9 cellular contexts compared by ENCODE assay signal in the genomic region with DNA sequence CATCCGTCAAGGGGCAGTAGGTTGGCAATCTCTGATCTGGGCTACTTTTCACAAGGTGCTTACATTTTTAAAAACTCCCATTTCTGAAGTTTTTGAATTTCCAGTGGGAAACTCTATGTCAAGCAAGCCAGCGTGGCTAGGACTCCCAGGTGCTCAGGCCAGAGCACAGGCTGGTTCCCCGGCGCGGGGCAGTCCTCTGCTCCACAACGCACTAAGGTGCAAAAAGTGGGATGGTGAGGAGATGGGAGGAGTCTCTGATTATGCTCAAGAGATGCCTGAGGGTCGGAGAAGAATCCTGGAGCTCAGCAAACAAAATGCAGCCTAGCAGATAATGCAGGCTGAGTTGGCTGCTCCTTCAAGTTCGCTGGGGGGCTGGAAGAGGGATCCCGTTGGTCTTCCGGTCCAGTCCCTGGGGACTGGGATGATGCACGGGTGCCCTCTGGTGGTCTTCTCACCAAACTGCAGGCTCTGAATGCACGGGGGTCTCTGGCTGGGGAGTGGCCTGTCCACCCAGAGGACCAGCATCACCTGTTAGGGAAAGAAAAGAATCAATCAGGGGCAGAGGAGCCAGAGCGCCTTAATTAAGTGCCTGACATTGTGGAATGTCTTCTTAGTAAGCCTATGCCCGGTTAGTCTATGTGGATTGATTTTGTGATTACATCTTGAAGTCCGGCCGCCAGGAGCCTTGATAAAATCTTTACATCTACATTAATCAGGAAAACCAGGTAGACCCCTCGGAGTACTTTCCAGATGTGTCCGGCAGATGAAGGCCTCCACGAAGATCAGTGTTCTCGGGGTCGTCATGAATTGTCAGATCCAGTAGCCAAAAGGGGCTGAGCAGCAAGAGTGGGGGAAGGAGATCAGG.
DNase-seq lines count a peak whose midpoint lies in the region; ATAC-seq and TF ChIP-seq lines count a peak whose summit lies in the region.
"Had no signal": no experiment of that assay in that cellular context is flagged by ENCODE, and none has a peak within 500 bp of the region (broad histone marks: within the 10 kb centered on the region; RNA-seq: fewer than 3 reads in every experiment).

No MANE protein-coding gene starts in this region.

- POLR2A ChIA-PET in activated CD4-positive, alpha-beta memory T cell treated with anti-CD3 and anti-CD28 coated beads for 36 hours (lab: Charles Lee): no interaction called here

- H3K4me1 Mint-ChIP-seq in activated CD4-positive, alpha-beta memory T cell treated with anti-CD3 and anti-CD28 coated beads for 36 hours (ENCODE audit: low read depth): no peaks in the 10 kb centered on the region
- H3K4me1 Mint-ChIP-seq in nephron progenitor cell: peaks cover 25% of the 10 kb centered on the region

- TF ChIP-seq POLR2A in vagina (IDR thresholded peaks at IDR 0.05): no peak

- H3K9me3 Mint-ChIP-seq in activated CD4-positive, alpha-beta memory T cell treated with anti-CD3 and anti-CD28 coated beads for 36 hours: no peaks in the 10 kb centered on the region
- H3K9me3 Mint-ChIP-seq in nephron progenitor cell: no peaks in the 10 kb centered on the region
- H3K9me3 Mint-ChIP-seq: stimulated activated naive CD8-positive, alpha-beta T cell treated with anti-CD3 and anti-CD28 coated beads, Interleukin-15, Interleukin-2, amounts not matched to agents 100 ng/mL and 50 ng/mL, for 24 hours had no signal

- H3K27me3 ChIP-seq in DOHH2 (ENCODE audit: control insufficient read depth, low read length) (0 out of 2 replicates have a peak, but pooled peaks cover 4% of the 10 kb centered on the region), vagina (no peaks in the 10 kb centered on the region)

- H4K20me1 ChIP-seq in DOHH2 (ENCODE audit: control insufficient read depth, insufficient read depth, low read depth, low read length): no peaks in the 10 kb centered on the region

- H3K4me3 Mint-ChIP-seq in activated CD4-positive, alpha-beta memory T cell treated with anti-CD3 and anti-CD28 coated beads for 36 hours: no peak overlapping the region
- H3K4me3 Mint-ChIP-seq in nephron progenitor cell: peak overlapping the region; percentile 32
- H3K4me3 Mint-ChIP-seq: stimulated activated naive CD8-positive, alpha-beta T cell treated with anti-CD3 and anti-CD28 coated beads, Interleukin-15, Interleukin-2, amounts not matched to agents 100 ng/mL and 50 ng/mL, for 24 hours had no signal

- no peaks in the 10 kb centered on the region for H3F3A ChIP-seq in DOHH2 (ENCODE audit: control insufficient read depth, insufficient read depth)

- peaks cover 7% of the 10 kb centered on the region for H3K27me3 Mint-ChIP-seq in activated CD4-positive, alpha-beta memory T cell treated with anti-CD3 and anti-CD28 coated beads for 36 hours
- H3K27me3 Mint-ChIP-seq in nephron progenitor cell (ENCODE audit: low read depth, poor library complexity): peaks cover 8% of the 10 kb centered on the region

- peak overlapping the region; percentile 52 for H3K4me2 ChIP-seq in DOHH2 (ENCODE audit: low read length)

- H3K4me1 ChIP-seq in DOHH2 (ENCODE audit: control insufficient read depth, low read length) (peaks cover 4% of the 10 kb centered on the region; the same call in 1 of the 2 replicates), vagina (peaks cover 19% of the 10 kb centered on the region)

- H3K9me3 ChIP-seq in DOHH2 (ENCODE audit: control insufficient read depth, insufficient read depth, low read length) (no peaks in the 10 kb centered on the region), vagina (no peaks in the 10 kb centered on the region)

- H3K36me3 ChIP-seq in DOHH2 (ENCODE audit: control insufficient read depth, low read length) (no peaks in the 10 kb centered on the region), vagina (no peaks in the 10 kb centered on the region)

- ATAC-seq in GM21367 (IDR thresholded peaks at IDR 0.05; ENCODE audit: unreplicated experiment) (peak; percentile 42), GM21515 (IDR thresholded peaks at IDR 0.05; ENCODE audit: unreplicated experiment) (no peak)

- H3K4me3 ChIP-seq in DOHH2 (ENCODE audit: low read length) (peak overlapping the region; percentile 52), vagina (no peak overlapping the region)

- TF ChIP-seq CTCF in DOHH2 (IDR thresholded peaks at IDR 0.05; ENCODE audit: low read depth, low read length, poor library complexity, severe bottlenecking) (peak; percentile 98), nephron progenitor cell (IDR thresholded peaks at IDR 0.05) (peak; percentile 98), vagina (IDR thresholded peaks at IDR 0.05) (peak; percentile 63 to 76 (median 75))

- H3K79me2 ChIP-seq in DOHH2 (ENCODE audit: control insufficient read depth, low read length): no peaks in the 10 kb centered on the region

- DNase-seq in NCI-H1694 treated with DMSO at 0.1 percent for 48 hours (lab: John Stamatoyannopoulos, UW): peak; percentile 74
- DNase-seq in activated CD4-positive, alpha-beta memory T cell treated with anti-CD3 and anti-CD28 coated beads for 36 hours: peak; percentile 51
- DNase-seq in fibroblast of gingiva (ENCODE audit: low read depth): peak; percentile 42
- peak; percentile 81 for DNase-seq in nephron progenitor cell
- DNase-seq in vagina (ENCODE audit: extremely low spot score in 2 of 2): no peak

- H3K27ac ChIP-seq in DOHH2 (ENCODE audit: low read depth, low read length) (no peak overlapping the region), vagina (peak overlapping the region; percentile 63)

- no peak overlapping the region for H3K27ac Mint-ChIP-seq in activated CD4-positive, alpha-beta memory T cell treated with anti-CD3 and anti-CD28 coated beads for 36 hours
- no peak overlapping the region for H3K27ac Mint-ChIP-seq in nephron progenitor cell
- H3K27ac Mint-ChIP-seq: stimulated activated naive CD8-positive, alpha-beta T cell treated with anti-CD3 and anti-CD28 coated beads, Interleukin-15, Interleukin-2, amounts not matched to agents 100 ng/mL and 50 ng/mL, for 24 hours had no signal

- H3K9me2 ChIP-seq in DOHH2 (replicated peaks; ENCODE audit: control insufficient read depth, low read length): no peaks in the 10 kb centered on the region

- intact Hi-C loops in activated CD4-positive, alpha-beta memory T cell treated with anti-CD3 and anti-CD28 coated beads for 36 hours (cut with micrococcal nuclease): loop anchor here (5.0 kb wide), 1 partner anchor 89 kb away; no protein-coding TSS in a partner anchor
- intact Hi-C loops in vagina (cut with DNase I): loop anchor here (10.0 kb wide), 1 partner anchor 234 kb away; no protein-coding TSS in a partner anchor

- no peaks in the 10 kb centered on the region for H3K36me3 Mint-ChIP-seq in activated CD4-positive, alpha-beta memory T cell treated with anti-CD3 and anti-CD28 coated beads for 36 hours
- no peaks in the 10 kb centered on the region for H3K36me3 Mint-ChIP-seq in nephron progenitor cell (ENCODE audit: low read depth)

- CTCF ChIA-PET in activated CD4-positive, alpha-beta memory T cell treated with anti-CD3 and anti-CD28 coated beads for 36 hours (lab: Charles Lee): no interaction called here

Comparison
In these comparisons a context has a peak if more than half of its experiments do, and no peak if none do; other contexts are left out.
1. DNase-seq: peak in NCI-H1694 treated with DMSO at 0.1 percent for 48 hours (single experiment), activated CD4-positive, alpha-beta memory T cell treated with anti-CD3 and anti-CD28 coated beads for 36 hours (single experiment), fibroblast of gingiva (single experiment) and nephron progenitor cell (single experiment); none in vagina (0 of 2).
2. Peak in every context shown above with its lines, with median percentiles within 50 percentile points of each other: CTCF ChIP-seq.